8 cellular contexts compared by ENCODE assay signal in genomic region chr1:169466259-169467230, GRCh38. TPM values are rescaled to one million over a fixed set of nuclear protein-coding genes. Genes with fewer than 3 reads are reported as not detected.
DNase-seq lines count a peak whose midpoint lies in the region; ATAC-seq and TF ChIP-seq lines count a peak whose summit lies in the region.

No MANE protein-coding gene starts in this region.

- peak; percentile 69 for TF ChIP-seq CTCF in VCaP (conservative IDR thresholded peaks at IDR 0.05)

- CTCF ChIA-PET in activated CD4-positive, alpha-beta T cell treated with anti-CD3 and anti-CD28 coated beads for 36 hours (lab: Charles Lee) = interaction anchor here (0.7 to 1.3 kb wide), 3 partner anchors 43 to 246 kb away, joined by 3 to 5 read pairs (median 3); no protein-coding TSS in a partner anchor

- H3K36me3 Mint-ChIP-seq in activated CD4-positive, alpha-beta T cell treated with anti-CD3 and anti-CD28 coated beads for 36 hours (ENCODE audit: low read depth) = peaks cover 4% of the 10 kb centered on the region

- H3K4me3 Mint-ChIP-seq in activated CD4-positive, alpha-beta T cell treated with anti-CD3 and anti-CD28 coated beads for 36 hours = no peak overlapping the region

- POLR2A ChIA-PET in activated CD4-positive, alpha-beta T cell treated with anti-CD3 and anti-CD28 coated beads for 36 hours (lab: Charles Lee) = interaction anchor here (0.6 kb wide), 1 partner anchor 1531 kb away, joined by 5 read pairs; no protein-coding TSS in a partner anchor

- no peak for ATAC-seq in activated CD4-positive, alpha-beta T cell treated with anti-CD3 and anti-CD28 coated beads for 36 hours
- ATAC-seq in GM21528 (IDR thresholded peaks at IDR 0.05; ENCODE audit: low FRiP score, unreplicated experiment) = no peak
- ATAC-seq in GM18858 (IDR thresholded peaks at IDR 0.05; ENCODE audit: unreplicated experiment) = no peak
- no peak for ATAC-seq in GM21717 (IDR thresholded peaks at IDR 0.05; ENCODE audit: unreplicated experiment)

- H3K27ac Mint-ChIP-seq in activated CD4-positive, alpha-beta T cell treated with anti-CD3 and anti-CD28 coated beads for 36 hours = no peak overlapping the region

- H3K4me1 Mint-ChIP-seq in activated CD4-positive, alpha-beta T cell treated with anti-CD3 and anti-CD28 coated beads for 36 hours = peaks cover 4% of the 10 kb centered on the region

- peak overlapping the region; percentile 58; the same call in 1 of the 2 replicates for H3K27ac ChIP-seq in VCaP

- no peaks in the 10 kb centered on the region for H3K27me3 Mint-ChIP-seq in activated CD4-positive, alpha-beta T cell treated with anti-CD3 and anti-CD28 coated beads for 36 hours

- peak; percentile 46 for DNase-seq in activated CD4-positive, alpha-beta T cell treated with anti-CD3 and anti-CD28 coated beads for 36 hours
- no peak for DNase-seq in activated CD4-positive, alpha-beta T cell treated with anti-CD3 and anti-CD28 coated beads for 1 hour
- DNase-seq in LoVo (ENCODE audit: low spot score) (peak; percentile 8), kidney tubule cell (ENCODE audit: low spot score) (peak; percentile 45)

- no peaks in the 10 kb centered on the region for H3K9me3 Mint-ChIP-seq in activated CD4-positive, alpha-beta T cell treated with anti-CD3 and anti-CD28 coated beads for 36 hours (ENCODE audit: low read depth)

- intact Hi-C loops in activated CD4-positive, alpha-beta T cell treated with anti-CD3 and anti-CD28 coated beads for 36 hours (cut with DNase I, micrococcal nuclease) = loop anchor here (1.0 to 5.0 kb wide), 3 partner anchors 80 to 342 kb away; partner anchors contain the start of gene SELL (in 1 of the 2)

RNA-seq across cellular contexts. Expression of gene SLC19A2, which starts 19.2 kb away (rescaled TPM):
- 1 to 10 TPM; 4.0 to 4.4 TPM for total RNA-seq in activated CD4-positive, alpha-beta T cell treated with anti-CD3 and anti-CD28 coated beads for 36 hours

RNA-seq across cellular contexts. Expression of gene CCDC181, which starts 39.3 kb away (rescaled TPM):
- total RNA-seq in activated CD4-positive, alpha-beta T cell treated with anti-CD3 and anti-CD28 coated beads for 36 hours = under 1 TPM; 0.11 to 0.14 TPM
